30 cellular contexts compared by ENCODE assay signal in genomic region chr15:52819253-52819652, GRCh38. TPM values are rescaled to one million over a fixed set of nuclear protein-coding genes. Genes with fewer than 3 reads are reported as not detected.
"Had no signal": no experiment of that assay in that cellular context is flagged by ENCODE, and none has a peak within 500 bp of the region (broad histone marks: within the 10 kb centered on the region; RNA-seq: fewer than 3 reads in every experiment).

No MANE protein-coding gene starts in this region.

- FAIRE-seq: colon, endometrium, endothelial cell of umbilical vein, frontal cortex had no signal

- DNase-seq: colonic mucosa; cortex of kidney; dermis blood vessel endothelial cell; dorsolateral prefrontal cortex; effector CD4-positive, alpha-beta T cell; effector CD8-positive, alpha-beta T cell; effector memory CD4-positive, alpha-beta T cell; effector memory CD8-positive, alpha-beta T cell; endodermal cell; erythroblast; esophagus squamous epithelium; foreskin fibroblast; foreskin keratinocyte; foreskin melanocyte; gastrocnemius medialis; glutamatergic neuron; head of caudate nucleus; heart left ventricle; heart right ventricle had no signal

- H3K4me1 ChIP-seq: colonic mucosa, esophagus muscularis mucosa, esophagus squamous epithelium, foreskin keratinocyte, gastrocnemius medialis, gastroesophageal sphincter, heart left ventricle, heart right ventricle had no signal

- H3K9me3 ChIP-seq: colonic mucosa, gastrocnemius medialis had no signal

- H3K27ac ChIP-seq: colonic mucosa, coronary artery, dorsolateral prefrontal cortex, epithelial cell of prostate, esophagus muscularis mucosa, esophagus squamous epithelium, foreskin keratinocyte, gastrocnemius medialis, gastroesophageal sphincter, heart left ventricle, heart right ventricle had no signal

- H3K4me3 ChIP-seq: colonic mucosa, coronary artery, dorsolateral prefrontal cortex, esophagus muscularis mucosa, esophagus squamous epithelium, gastrocnemius medialis, gastroesophageal sphincter, heart left ventricle, heart right ventricle had no signal

- ATAC-seq: effector memory CD8-positive, alpha-beta T cell; esophagus mucosa; foreskin keratinocyte; gastrocnemius medialis; gastroesophageal sphincter; heart left ventricle; heart right ventricle had no signal

RNA-seq across cellular contexts. Expression of gene ONECUT1, which starts 29.1 kb away (rescaled TPM):
- polyA plus RNA-seq: endothelial cell of umbilical vein, esophagus, fibroblast of lung, foreskin keratinocyte, heart left ventricle, heart right ventricle had no signal
